Comparison of ENCODE assay signal across 1 cellular context in the genomic region with DNA sequence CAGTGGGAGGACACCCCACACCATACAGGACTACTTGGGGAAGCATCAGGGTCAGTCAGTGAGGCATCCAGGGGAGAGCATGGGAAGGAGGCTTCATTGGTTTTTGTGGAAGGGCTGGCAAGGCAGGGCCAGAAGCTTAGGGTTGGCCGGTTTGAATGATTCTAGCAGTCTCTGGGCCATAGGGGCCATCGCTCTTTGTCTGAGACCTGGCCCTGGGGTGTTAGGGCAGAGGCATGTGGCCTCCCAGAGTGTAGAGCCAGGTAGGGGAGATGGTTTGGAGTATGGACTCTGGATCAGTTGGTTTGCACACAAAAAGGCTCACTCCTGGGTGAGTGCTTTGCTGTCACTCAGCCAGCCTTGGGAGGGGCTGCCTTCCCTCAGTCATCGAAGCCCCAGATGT.
TF ChIP-seq lines count a peak whose summit lies in the region.

No MANE protein-coding gene starts in this region.

TF ChIP-seq in IMR-90, 13 proteins besides CTCF, POLR2A, EP300 and RAD21:
- no peak for TF ChIP-seq BHLHE40 (IDR thresholded peaks at IDR 0.05; ENCODE audit: low read depth, low read length)
TF ChIP-seq in IMR-90: peak in this region for 0.
